14 cellular contexts compared by ENCODE assay signal in genomic region chr11:68999093-68999747, GRCh38. TPM values are rescaled to one million over a fixed set of nuclear protein-coding genes. Genes with fewer than 3 reads are reported as not detected.
DNase-seq lines count a peak whose midpoint lies in the region; ATAC-seq and TF ChIP-seq lines count a peak whose summit lies in the region.
"Had no signal": no experiment of that assay in that cellular context is flagged by ENCODE, and none has a peak within 500 bp of the region (broad histone marks: within the 10 kb centered on the region; RNA-seq: fewer than 3 reads in every experiment).

No MANE protein-coding gene starts in this region.

- ATAC-seq in left lobe of liver (no peak), HG03280 (IDR thresholded peaks at IDR 0.05; ENCODE audit: unreplicated experiment) (no peak), HG03565 (IDR thresholded peaks at IDR 0.05; ENCODE audit: unreplicated experiment) (no peak)
- ATAC-seq: activated CD8-positive, alpha-beta T cell treated with anti-CD3 and anti-CD28 coated beads, Interleukin-2, amount 10 ng/mL, durations not matched to agents 7 days and 5 days; activated T-helper 17 cell treated with anti-CD3 and anti-CD28 coated beads, Interleukin-2, amount 50 U/mL, for 72 hours had no signal

- no peaks in the 10 kb centered on the region for H3K9me3 ChIP-seq in ascending aorta
- H3K9me3 ChIP-seq: Caco-2 had no signal

- no peak overlapping the region for H3K9ac ChIP-seq in rectal smooth muscle tissue (ENCODE audit: low read length)
- H3K9ac ChIP-seq: parathyroid adenoma had no signal

- TF ChIP-seq CTCF in ascending aorta (IDR thresholded peaks at IDR 0.05) = no peak
- no peak for TF ChIP-seq CTCF in GM10248 (IDR thresholded peaks at IDR 0.05; ENCODE audit: control extremely low read depth, extremely low read depth, low read depth, missing control alignments)

- H3K4me1 ChIP-seq in ascending aorta (peaks cover 30 to 55% of the 10 kb centered on the region in 2 donors), rectal smooth muscle tissue (ENCODE audit: control insufficient read depth, insufficient read depth, low read length) (peaks cover 60% of the 10 kb centered on the region)
- H3K4me1 ChIP-seq: Caco-2, parathyroid adenoma had no signal

- DNase-seq in ELF-1 (ENCODE audit: low read depth, low spot score) = peak; percentile 0
- peak in 1 of 2 donors; percentile 62 for DNase-seq in ascending aorta (ENCODE audit: low spot score in 2 of 2)
- DNase-seq in left lobe of liver (ENCODE audit: low spot score) = peak; percentile 30
- DNase-seq in GM10248 (ENCODE audit: extremely low spot score) = no peak
- no peak for DNase-seq in caudate nucleus (lab: John Stamatoyannopoulos, UW)
- DNase-seq: activated CD8-positive, alpha-beta T cell treated with anti-CD3 and anti-CD28 coated beads, Interleukin-2, amount 10 ng/mL, durations not matched to agents 7 days and 5 days; effector CD4-positive, alpha-beta T cell; mesendoderm had no signal

- CTCF ChIA-PET in GM10248 (lab: Yijun Ruan, JAX) = no interaction called here

- POLR2A ChIA-PET in GM10248 (lab: Yijun Ruan, JAX) = no interaction called here

- H3K4me3 ChIP-seq in ascending aorta = no peak overlapping the region
- no peak overlapping the region for H3K4me3 ChIP-seq in rectal smooth muscle tissue (ENCODE audit: low read length)

- H3K27me3 ChIP-seq in ascending aorta (no peaks in the 10 kb centered on the region), rectal smooth muscle tissue (ENCODE audit: control insufficient read depth, insufficient read depth, low read length) (no peaks in the 10 kb centered on the region)

- H3K36me3 ChIP-seq in ascending aorta (peaks cover 15 to 16% of the 10 kb centered on the region in 2 donors), rectal smooth muscle tissue (ENCODE audit: control insufficient read depth, insufficient read depth, low read length) (peaks cover 8% of the 10 kb centered on the region)

- peak overlapping the region; percentile 82 to 95 for H3K27ac ChIP-seq in ascending aorta
- peak overlapping the region; percentile 94 for H3K27ac ChIP-seq in rectal smooth muscle tissue (ENCODE audit: low read depth, low read length)
- H3K27ac ChIP-seq in caudate nucleus (ENCODE audit: low read depth, low read length) = no peak overlapping the region
- H3K27ac ChIP-seq: parathyroid adenoma had no signal

- intact Hi-C loops in ascending aorta (cut with DNase I) = no loop called here

RNA-seq across cellular contexts. Expression of gene MRGPRF, which starts 13.8 kb away (rescaled TPM):
- 209 TPM for total RNA-seq in ascending aorta
- total RNA-seq in left lobe of liver = 3.4 TPM
- total RNA-seq: activated CD8-positive, alpha-beta T cell treated with anti-CD3 and anti-CD28 coated beads, Interleukin-2, amount 10 ng/mL, durations not matched to agents 7 days and 5 days; activated T-helper 17 cell treated with anti-CD3 and anti-CD28 coated beads, Interleukin-2, amount 50 U/mL, for 72 hours had no signal

RNA-seq across cellular contexts. Expression of gene MRGPRD, which starts 18.4 kb away (rescaled TPM):
- total RNA-seq in ascending aorta = not detected
- not detected for total RNA-seq in left lobe of liver
- total RNA-seq: activated CD8-positive, alpha-beta T cell treated with anti-CD3 and anti-CD28 coated beads, Interleukin-2, amount 10 ng/mL, durations not matched to agents 7 days and 5 days; activated T-helper 17 cell treated with anti-CD3 and anti-CD28 coated beads, Interleukin-2, amount 50 U/mL, for 72 hours; Caco-2 had no signal

RNA-seq across cellular contexts. Expression of gene TPCN2, which starts 49.5 kb away (rescaled TPM):
- total RNA-seq in ascending aorta (24.9 TPM), left lobe of liver (35.0 TPM)

Comparison
In these comparisons a context has a peak if more than half of its experiments do, and no peak if none do; other contexts are left out.
1. DNase-seq: peak in ELF-1 (single experiment) and left lobe of liver (single experiment); none in GM10248 (single experiment) and caudate nucleus (0 of 61).
2. RNA of gene MRGPRF, which starts 13.8 kb away (total RNA-seq): 209 TPM in ascending aorta (single experiment); 3.4 TPM in left lobe of liver (single experiment); every median in the first group is over 10 times any median in the second.